Comparison of ENCODE assay signal across 21 cellular contexts in the genomic region with DNA sequence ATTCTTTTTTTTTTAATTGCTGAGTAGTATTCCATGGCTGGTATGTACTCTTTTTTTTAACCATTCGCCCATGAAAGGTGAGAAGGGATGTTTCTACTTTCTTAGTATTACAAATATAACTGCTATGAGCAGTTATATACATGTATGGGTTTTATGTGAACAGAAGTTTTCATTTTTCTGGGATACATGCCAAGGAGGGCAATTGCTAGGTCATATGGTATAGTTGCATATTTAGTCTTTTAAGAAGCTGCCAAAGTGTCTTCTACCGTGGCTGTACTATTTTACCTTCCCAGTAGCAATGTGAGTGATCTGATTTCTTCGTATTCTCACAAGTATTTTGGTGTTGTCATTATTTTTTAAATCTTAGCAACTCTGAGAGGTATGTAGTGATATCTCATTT. TPM values are rescaled to one million over a fixed set of nuclear protein-coding genes. Genes with fewer than 3 reads are reported as not detected.
A peak's percentile ranks its signal among the peaks of the same experiment; 100 is the strongest.
DNase-seq lines count a peak whose midpoint lies in the region; ATAC-seq lines count a peak whose summit lies in the region.
"Had no signal": no experiment of that assay in that cellular context is flagged by ENCODE, and none has a peak within 500 bp of the region (broad histone marks: within the 10 kb centered on the region; RNA-seq: fewer than 3 reads in every experiment).

No MANE protein-coding gene starts in this region.

- DNase-seq in NCI-H2171 treated with DMSO at 0.1 percent for 48 hours (lab: John Stamatoyannopoulos, UW) (peak; percentile 61), NCI-H2171 (lab: John Stamatoyannopoulos, UW) (no peak), NCI-H446 (lab: John Stamatoyannopoulos, UW) (peak; percentile 33 to 65), RPMI8226 (peak; percentile 44), mucosa of gallbladder (ENCODE audit: low spot score) (no peak), NCI-H2107 treated with DMSO at 0.1 percent for 48 hours (lab: John Stamatoyannopoulos, UW; ENCODE audit: unreplicated experiment) (no peak)
- DNase-seq: ACHN; BE2C; C1 segment of cervical spinal cord; CD4-positive, CD25-positive, alpha-beta regulatory T cell; CD8-positive, alpha-beta memory T cell; COR-L47; DMS153; DMS79; GDM1; H9 had no signal

- ATAC-seq in GM18909 (IDR thresholded peaks at IDR 0.05; ENCODE audit: poor library complexity, unreplicated experiment) = no peak
- ATAC-seq: HepG2 had no signal

RNA-seq across cellular contexts. Expression of a gene that starts 11.2 kb away (rescaled TPM):
- total RNA-seq in mucosa of gallbladder = not detected
- total RNA-seq: A172; CD4-positive, CD25-positive, alpha-beta regulatory T cell; CD8-positive, alpha-beta memory T cell; Daoy; H1; H9; HepG2 had no signal

RNA-seq across cellular contexts. Expression of a gene that starts 20.7 kb away (rescaled TPM):
- total RNA-seq in mucosa of gallbladder = 41.2 TPM

RNA-seq across cellular contexts. Expression of a gene that starts 28.4 kb away (rescaled TPM):
- 0.35 TPM for total RNA-seq in mucosa of gallbladder
- total RNA-seq: A172; CD4-positive, CD25-positive, alpha-beta regulatory T cell; CD8-positive, alpha-beta memory T cell; Daoy; H1; HepG2 had no signal

Comparison
In these comparisons a context has a peak if more than half of its experiments do, and no peak if none do; other contexts are left out.
1. DNase-seq: peak in NCI-H2171 treated with DMSO at 0.1 percent for 48 hours (single experiment), NCI-H446 (2 of 2) and RPMI8226 (single experiment); none in NCI-H2171 (single experiment), mucosa of gallbladder (single experiment) and NCI-H2107 treated with DMSO at 0.1 percent for 48 hours (single experiment).